9 cellular contexts compared by ENCODE assay signal in the genomic region with DNA sequence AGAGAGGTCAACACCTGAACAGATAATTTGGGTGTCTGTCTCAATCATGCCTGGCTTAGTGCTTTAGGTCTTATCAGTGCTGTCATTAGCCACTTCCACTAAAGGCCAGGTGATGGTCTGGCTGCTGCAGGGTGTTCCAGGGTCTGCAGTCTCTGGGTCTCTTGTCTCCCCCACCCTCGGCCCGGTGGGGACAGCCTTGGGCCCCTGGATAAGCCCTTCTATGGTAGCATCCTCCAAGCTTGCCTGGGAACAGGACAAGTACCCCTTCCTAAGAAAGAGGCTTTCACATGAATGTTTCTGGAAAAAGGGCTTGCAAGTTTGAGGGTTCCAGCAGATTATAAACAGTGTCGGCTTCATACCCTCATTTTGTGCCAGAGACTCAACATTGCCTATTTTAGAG. TPM values are rescaled to one million over a fixed set of nuclear protein-coding genes. Genes with fewer than 3 reads are reported as not detected.
"Had no signal": no experiment of that assay in that cellular context is flagged by ENCODE, and none has a peak within 500 bp of the region (broad histone marks: within the 10 kb centered on the region; RNA-seq: fewer than 3 reads in every experiment).

No MANE protein-coding gene starts in this region.

- H3K4me3 ChIP-seq: GM23248, HAP-1 had no signal

- H3K27ac ChIP-seq: GM23248, HL-60 had no signal

- H2AFZ ChIP-seq: GM23248 had no signal

- H3K36me3 ChIP-seq: HAP-1 had no signal

- ATAC-seq: HCT116, HepG2 had no signal

- H3K9me3 ChIP-seq: HAP-1 had no signal

- DNase-seq: GM23248, GOT3, H7, HFFc6 had no signal

RNA-seq across cellular contexts. Expression of a gene that starts 29.3 kb away (rescaled TPM):
- total RNA-seq: HepG2, HFFc6, HT1080 had no signal
